ENCODE assay signal across 24 cellular contexts in the genomic region with DNA sequence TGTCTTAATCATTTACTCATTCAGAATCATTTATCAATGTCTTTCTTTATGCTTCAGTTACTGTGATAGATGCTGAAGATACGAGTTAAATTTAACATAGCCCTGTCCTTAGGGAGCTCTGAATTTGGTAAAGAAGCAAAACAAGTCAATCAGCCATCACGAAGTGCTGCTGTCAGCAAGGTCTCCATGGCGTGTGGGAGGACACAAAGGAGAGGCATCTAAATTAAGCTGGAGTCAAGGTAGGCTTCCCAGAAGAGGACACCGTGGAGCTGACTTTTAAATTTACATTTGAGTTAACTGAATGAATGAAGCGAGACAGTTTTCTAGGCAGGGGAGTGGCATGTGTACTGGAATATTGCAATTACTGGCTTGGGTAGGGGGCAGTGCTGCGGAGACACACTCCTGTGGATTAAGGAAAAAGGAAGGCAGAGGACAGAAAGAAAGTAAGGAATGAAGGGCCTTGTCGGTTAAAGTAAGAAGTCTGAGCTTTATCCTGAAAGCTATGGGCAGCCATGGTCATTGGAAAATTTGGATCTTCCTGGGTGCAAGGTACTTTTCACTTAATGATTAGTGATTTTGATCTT. TPM values are rescaled to one million over a fixed set of nuclear protein-coding genes. Genes with fewer than 3 reads are reported as not detected.
A peak's percentile ranks its signal among the peaks of the same experiment; 100 is the strongest.
DNase-seq lines count a peak whose midpoint lies in the region; ATAC-seq and TF ChIP-seq lines count a peak whose summit lies in the region.
"Had no signal": no experiment of that assay in that cellular context is flagged by ENCODE, and none has a peak within 500 bp of the region (broad histone marks: within the 10 kb centered on the region; RNA-seq: fewer than 3 reads in every experiment).

No MANE protein-coding gene starts in this region.

- peaks cover 0 to 5% (median 0%) of the 10 kb centered on the region in 11 experiments; a peak in 3 of 22 replicates for H3K9me3 ChIP-seq in BLaER1 treated with 17β-estradiol and CSF1 and Interleukin-3, amounts not matched to agents 10 nM and 100 nM (replicated peaks in 1 of 11)
- no peaks in the 10 kb centered on the region for H3K9me3 ChIP-seq in effector memory CD4-positive, alpha-beta T cell (ENCODE audit: control insufficient read depth, low read length)

- CTCF ChIA-PET in WTC11 (lab: Charles Lee), result interaction anchor here (1.4 to 2.6 kb wide), 3 partner anchors 138 to 156 kb away, joined by 4 to 22 read pairs (median 6); no protein-coding TSS in a partner anchor

- no peaks in the 10 kb centered on the region for H4K20me1 ChIP-seq in BLaER1 treated with 17β-estradiol and CSF1 and Interleukin-3, amounts not matched to agents 10 nM and 100 nM

- ATAC-seq in WTC11, result peak; percentile 75
- ATAC-seq in stimulated activated effector memory CD8-positive, alpha-beta T cell treated with anti-CD3 and anti-CD28 coated beads, Interleukin-12 subunit alpha, Interleukin-12 subunit beta, amount 100 ng/mL, for 72 hours, result no peak
- ATAC-seq: GM12878, HepG2 had no signal

- POLR2A ChIA-PET in WTC11 (lab: Charles Lee), result no interaction called here

- no peak overlapping the region for H3K4me3 ChIP-seq in BLaER1 treated with 17β-estradiol and CSF1 and Interleukin-3, amounts not matched to agents 10 nM and 100 nM
- no peak overlapping the region for H3K4me3 ChIP-seq in effector memory CD4-positive, alpha-beta T cell (ENCODE audit: insufficient read depth, low read depth, low read length, poor library complexity, severe bottlenecking)
- H3K4me3 ChIP-seq: GM12878 had no signal

- DNase-seq in WTC11 (ENCODE audit: low spot score) (peak; percentile 8), kidney tubule cell (ENCODE audit: low spot score) (peak; percentile 27), progenitor cell of endocrine pancreas (ENCODE audit: low spot score, unreplicated experiment) (no peak), NCI-H748 treated with DMSO at 0.1 percent for 48 hours (lab: John Stamatoyannopoulos, UW) (no peak), COLO668 (lab: John Stamatoyannopoulos, UW; ENCODE audit: unreplicated experiment) (no peak)
- DNase-seq in effector memory CD4-positive, alpha-beta T cell, result no peak
- no peak for DNase-seq in stimulated activated effector memory CD8-positive, alpha-beta T cell treated with anti-CD3 and anti-CD28 coated beads, Interleukin-12 subunit alpha, Interleukin-12 subunit beta, amount 100 ng/mL, for 72 hours (ENCODE audit: low spot score in 2 of 2)
- DNase-seq: 8988T; Calu3; CD4-positive, alpha-beta T cell; HFFc6; KBM-7; NCI-H1105; NCI-H2081; NCI-H2171 treated with DMSO at 0.1 percent for 48 hours; NCI-H446 treated with DMSO at 0.1 percent for 48 hours; NCI-H69; NK-92 treated with Interleukin-12 subunit alpha and Interleukin-12 subunit beta, amount 100 ng/mL, for 24 hours; OCI-M1 had no signal

- H3K27me3 ChIP-seq in BLaER1 treated with 17β-estradiol and CSF1 and Interleukin-3, amounts not matched to agents 10 nM and 100 nM, result no peaks in the 10 kb centered on the region
- H3K27me3 ChIP-seq in effector memory CD4-positive, alpha-beta T cell (replicated peaks; ENCODE audit: control insufficient read depth, insufficient read depth, low read length, poor library complexity, severe bottlenecking), result no peaks in the 10 kb centered on the region

- no peaks in the 10 kb centered on the region for H3K36me3 Mint-ChIP-seq in WTC11
- no peaks in the 10 kb centered on the region for H3K36me3 Mint-ChIP-seq in progenitor cell of endocrine pancreas (ENCODE audit: insufficient read depth)
- H3K36me3 Mint-ChIP-seq in stimulated activated effector memory CD8-positive, alpha-beta T cell treated with anti-CD3 and anti-CD28 coated beads, Interleukin-12 subunit alpha, Interleukin-12 subunit beta, amount 100 ng/mL, for 72 hours, result no peaks in the 10 kb centered on the region

- H3K4me1 Mint-ChIP-seq in WTC11, result peaks cover 8% of the 10 kb centered on the region
- H3K4me1 Mint-ChIP-seq in progenitor cell of endocrine pancreas (ENCODE audit: low read depth), result peaks cover 1% of the 10 kb centered on the region
- H3K4me1 Mint-ChIP-seq in stimulated activated effector memory CD8-positive, alpha-beta T cell treated with anti-CD3 and anti-CD28 coated beads, Interleukin-12 subunit alpha, Interleukin-12 subunit beta, amount 100 ng/mL, for 72 hours, result no peaks in the 10 kb centered on the region

- peaks cover 5% of the 10 kb centered on the region for H3K9me3 Mint-ChIP-seq in WTC11
- peaks cover 4% of the 10 kb centered on the region for H3K9me3 Mint-ChIP-seq in progenitor cell of endocrine pancreas (ENCODE audit: low read depth)
- H3K9me3 Mint-ChIP-seq in stimulated activated effector memory CD8-positive, alpha-beta T cell treated with anti-CD3 and anti-CD28 coated beads, Interleukin-12 subunit alpha, Interleukin-12 subunit beta, amount 100 ng/mL, for 72 hours, result peaks cover 2% of the 10 kb centered on the region
- H3K9me3 Mint-ChIP-seq: CD4-positive, alpha-beta T cell; HFFc6 had no signal

- TF ChIP-seq CTCF in WTC11 (IDR thresholded peaks at IDR 0.05) (no peak), progenitor cell of endocrine pancreas (IDR thresholded peaks at IDR 0.05; ENCODE audit: unreplicated experiment) (no peak)

- H3K36me3 ChIP-seq in BLaER1 treated with 17β-estradiol and CSF1 and Interleukin-3, amounts not matched to agents 10 nM and 100 nM, result no peaks in the 10 kb centered on the region
- H3K36me3 ChIP-seq in effector memory CD4-positive, alpha-beta T cell (ENCODE audit: control insufficient read depth, insufficient read depth, low read length), result no peaks in the 10 kb centered on the region

- H3K4me3 Mint-ChIP-seq in WTC11 (no peak overlapping the region), progenitor cell of endocrine pancreas (ENCODE audit: low read depth) (no peak overlapping the region)
- H3K4me3 Mint-ChIP-seq in stimulated activated effector memory CD8-positive, alpha-beta T cell treated with anti-CD3 and anti-CD28 coated beads, Interleukin-12 subunit alpha, Interleukin-12 subunit beta, amount 100 ng/mL, for 72 hours, result no peak overlapping the region
- H3K4me3 Mint-ChIP-seq: CD4-positive, alpha-beta T cell; HFFc6 had no signal

- H3K9ac ChIP-seq in BLaER1 treated with 17β-estradiol and CSF1 and Interleukin-3, amounts not matched to agents 10 nM and 100 nM, result no peak overlapping the region

- H3K27me3 Mint-ChIP-seq in WTC11 (ENCODE audit: low read depth) (no peaks in the 10 kb centered on the region), progenitor cell of endocrine pancreas (peaks cover 6% of the 10 kb centered on the region)

- H3K4me2 ChIP-seq in BLaER1 treated with 17β-estradiol and CSF1 and Interleukin-3, amounts not matched to agents 10 nM and 100 nM, result peak overlapping the region in 7 of 11 experiments; percentile 8 to 70 (median 45); a peak in 13 of 22 replicates

- H3K4me1 ChIP-seq in BLaER1 treated with 17β-estradiol and CSF1 and Interleukin-3, amounts not matched to agents 10 nM and 100 nM, result peaks cover 0 to 28% (median 9%) of the 10 kb centered on the region in 10 experiments; a peak in 10 of 20 replicates
- no peaks in the 10 kb centered on the region for H3K4me1 ChIP-seq in effector memory CD4-positive, alpha-beta T cell (ENCODE audit: control insufficient read depth, insufficient read depth, low read length, poor library complexity, severe bottlenecking)

- peak overlapping the region; percentile 30; the same call in 1 of the 2 replicates for H3K27ac Mint-ChIP-seq in WTC11
- H3K27ac Mint-ChIP-seq in progenitor cell of endocrine pancreas, result peak overlapping the region; percentile 23
- H3K27ac Mint-ChIP-seq in stimulated activated effector memory CD8-positive, alpha-beta T cell treated with anti-CD3 and anti-CD28 coated beads, Interleukin-12 subunit alpha, Interleukin-12 subunit beta, amount 100 ng/mL, for 72 hours, result no peak overlapping the region
- H3K27ac Mint-ChIP-seq: CD4-positive, alpha-beta T cell; HFFc6 had no signal

- H3K27ac ChIP-seq in BLaER1 treated with 17β-estradiol and CSF1 and Interleukin-3, amounts not matched to agents 10 nM and 100 nM, result no peak overlapping the region
- no peak overlapping the region for H3K27ac ChIP-seq in effector memory CD4-positive, alpha-beta T cell (ENCODE audit: insufficient read depth, low read length, poor library complexity, severe bottlenecking)
- H3K27ac ChIP-seq: RWPE1 had no signal

TF ChIP-seq in WTC11, 78 proteins besides CTCF, POLR2A, EP300 and RAD21:
- TF ChIP-seq TCF7 (CRISPR knock-in tag; IDR thresholded peaks at IDR 0.05; ENCODE audit: low read depth), result no peak
- no peak for TF ChIP-seq IRF1 (CRISPR knock-in tag; IDR thresholded peaks at IDR 0.05)
- TF ChIP-seq ATF1 (CRISPR knock-in tag; IDR thresholded peaks at IDR 0.05), result no peak
- TF ChIP-seq ZNF317 (CRISPR knock-in tag; IDR thresholded peaks at IDR 0.05; ENCODE audit: borderline replicate concordance, low read depth), result no peak
- TF ChIP-seq GABPB1 (CRISPR knock-in tag; IDR thresholded peaks at IDR 0.05), result no peak
- TF ChIP-seq ZNF219 (CRISPR knock-in tag; IDR thresholded peaks at IDR 0.05; ENCODE audit: borderline replicate concordance), result no peak
- TF ChIP-seq TEAD4 (CRISPR knock-in tag; IDR thresholded peaks at IDR 0.05), result no peak
- TF ChIP-seq, protein P1, sequence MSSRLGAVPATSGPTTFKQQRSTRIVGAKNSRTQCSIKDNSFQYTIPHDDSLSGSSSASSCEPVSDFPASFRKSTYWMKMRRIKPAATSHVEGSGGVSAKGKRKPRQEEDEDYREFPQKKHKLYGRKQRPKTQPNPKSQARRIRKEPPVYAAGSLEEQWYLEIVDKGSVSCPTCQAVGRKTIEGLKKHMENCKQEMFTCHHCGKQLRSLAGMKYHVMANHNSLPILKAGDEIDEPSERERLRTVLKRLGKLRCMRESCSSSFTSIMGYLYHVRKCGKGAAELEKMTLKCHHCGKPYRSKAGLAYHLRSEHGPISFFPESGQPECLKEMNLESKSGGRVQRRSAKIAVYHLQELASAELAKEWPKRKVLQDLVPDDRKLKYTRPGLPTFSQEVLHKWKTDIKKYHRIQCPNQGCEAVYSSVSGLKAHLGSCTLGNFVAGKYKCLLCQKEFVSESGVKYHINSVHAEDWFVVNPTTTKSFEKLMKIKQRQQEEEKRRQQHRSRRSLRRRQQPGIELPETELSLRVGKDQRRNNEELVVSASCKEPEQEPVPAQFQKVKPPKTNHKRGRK (CRISPR knock-in tag; IDR thresholded peaks at IDR 0.05; ENCODE audit: borderline replicate concordance), result no peak

RNA-seq across cellular contexts. Expression of gene C1orf87, which starts 41.3 kb away (rescaled TPM):
- total RNA-seq in WTC11 (2021) (0.16 to 0.30 TPM (median 0.22 TPM) in 3 replicates), progenitor cell of endocrine pancreas (not detected in 2 replicates)
- total RNA-seq: Calu3; CD4-positive, alpha-beta T cell; GM12878; H4; HepG2; HFFc6 had no signal

Comparison
In these comparisons a context has a peak if more than half of its experiments do, and no peak if none do; other contexts are left out.
1. DNase-seq: peak in WTC11 (single experiment) and kidney tubule cell (single experiment); none in progenitor cell of endocrine pancreas (single experiment), effector memory CD4-positive, alpha-beta T cell (0 of 3), NCI-H748 treated with DMSO at 0.1 percent for 48 hours (single experiment), COLO668 (single experiment) and stimulated activated effector memory CD8-positive, alpha-beta T cell treated with anti-CD3 and anti-CD28 coated beads, Interleukin-12 subunit alpha, Interleukin-12 subunit beta, amount 100 ng/mL, for 72 hours (0 of 2).